ENCODE assay signal across 19 cellular contexts in genomic region chr13:64688893-64689677, GRCh38.
DNase-seq lines count a peak whose midpoint lies in the region; ATAC-seq and TF ChIP-seq lines count a peak whose summit lies in the region.
"Had no signal": no experiment of that assay in that cellular context is flagged by ENCODE, and none has a peak within 500 bp of the region (broad histone marks: within the 10 kb centered on the region; RNA-seq: fewer than 3 reads in every experiment).

No MANE protein-coding gene starts in this region.

- POLR2A ChIA-PET in AG04450 (lab: Yijun Ruan, JAX) = interaction anchor here (0.7 kb wide), 2 partner anchors 35 to 69 kb away, joined by 3 to 5 read pairs; no protein-coding TSS in a partner anchor

- TF ChIP-seq CTCF in AG04450 (IDR thresholded peaks at IDR 0.05; ENCODE audit: low read depth, low read length) (no peak), foreskin fibroblast (IDR thresholded peaks at IDR 0.05; ENCODE audit: low read depth, low read length) (no peak)

- H3K4me3 ChIP-seq in AG04450 (ENCODE audit: low read depth, low read length) = no peak overlapping the region
- no peak overlapping the region for H3K4me3 ChIP-seq in adipocyte (ENCODE audit: low read length)
- H3K4me3 ChIP-seq in foreskin fibroblast (ENCODE audit: low read depth in 1 of 2, low read length in 2 of 2) = no peak overlapping the region
- H3K4me3 ChIP-seq: dorsolateral prefrontal cortex, esophagus squamous epithelium, GM23338, upper lobe of right lung had no signal

- H3K9me3 ChIP-seq in AG04450 (ENCODE audit: control insufficient read depth, insufficient read depth, low read length) (no peaks in the 10 kb centered on the region), adipocyte (ENCODE audit: control insufficient read depth, low read length) (no peaks in the 10 kb centered on the region)
- H3K9me3 ChIP-seq: upper lobe of right lung had no signal

- intact Hi-C loops in Right ventricle myocardium superior (cut with DNase I) = no loop called here

- no peak overlapping the region for H3K9ac ChIP-seq in adipocyte (ENCODE audit: low read length)

- peak overlapping the region; percentile 88 for H3K27ac ChIP-seq in AG04450 (ENCODE audit: low read depth, low read length)
- H3K27ac ChIP-seq: dorsolateral prefrontal cortex, esophagus squamous epithelium, upper lobe of right lung had no signal

- H3K27me3 ChIP-seq in AG04450 (ENCODE audit: control insufficient read depth, insufficient read depth, low read length) (no peaks in the 10 kb centered on the region), adipocyte (replicated peaks; ENCODE audit: control insufficient read depth, insufficient read depth, low read length) (no peaks in the 10 kb centered on the region)
- H3K27me3 ChIP-seq: esophagus squamous epithelium, upper lobe of right lung had no signal

- CTCF ChIA-PET in AG04450 (lab: Charles Lee) = interaction anchor here (1.0 kb wide), 1 partner anchor 949 kb away, joined by 3 read pairs; no protein-coding TSS in a partner anchor

- ATAC-seq in Right ventricle myocardium superior (ENCODE audit: poor library complexity) = no peak
- ATAC-seq: GM23338, upper lobe of right lung had no signal

- H3K4me1 ChIP-seq in adipocyte (ENCODE audit: control insufficient read depth, insufficient read depth, low read length) = no peaks in the 10 kb centered on the region
- H3K4me1 ChIP-seq: esophagus squamous epithelium, upper lobe of right lung had no signal

- peak; percentile 36 for DNase-seq in AG04450 (ENCODE audit: low read depth, low spot score)
- DNase-seq in HS-5 (ENCODE audit: low read depth) = peak; percentile 56
- peak; percentile 47 for DNase-seq in adipocyte (ENCODE audit: low read depth)
- DNase-seq in foreskin fibroblast = peak; percentile 45 to 52
- DNase-seq in stimulated activated CD4-positive, alpha-beta T cell treated with anti-CD3 and anti-CD28 coated beads, Interleukin-4, amount 100 ng/mL, for 24 hours = no peak
- DNase-seq in stimulated activated CD4-positive, alpha-beta T cell treated with anti-CD3 and anti-CD28 coated beads, Interleukin-12 subunit alpha, Interleukin-12 subunit beta, amount 100 ng/mL, for 4 hours = no peak
- DNase-seq in epidermal melanocyte (ENCODE audit: insufficient read length, low spot score) = no peak
- DNase-seq in Right ventricle myocardium superior = no peak
- DNase-seq: ACHN; activated CD4-positive, alpha-beta T cell treated with anti-CD3 and anti-CD28 coated beads, Interleukin-2, amount 10 ng/mL, durations not matched to agents 24 days and 14 days; activated gamma-delta T cell treated with Interleukin-2 at 50 U/mL for 16 hours; dorsolateral prefrontal cortex; esophagus squamous epithelium; hypothalamus; KG1; NCI-H1092; NCI-H526; upper lobe of right lung had no signal

- H3K36me3 ChIP-seq in adipocyte (ENCODE audit: control insufficient read depth, insufficient read depth, low read length, severe bottlenecking) = no peaks in the 10 kb centered on the region
- H3K36me3 ChIP-seq: esophagus squamous epithelium, upper lobe of right lung had no signal

Comparison
In these comparisons a context has a peak if more than half of its experiments do, and no peak if none do; other contexts are left out.
1. DNase-seq: peak in AG04450 (single experiment), HS-5 (single experiment), adipocyte (single experiment) and foreskin fibroblast (2 of 2); none in stimulated activated CD4-positive, alpha-beta T cell treated with anti-CD3 and anti-CD28 coated beads, Interleukin-4, amount 100 ng/mL, for 24 hours (single experiment), stimulated activated CD4-positive, alpha-beta T cell treated with anti-CD3 and anti-CD28 coated beads, Interleukin-12 subunit alpha, Interleukin-12 subunit beta, amount 100 ng/mL, for 4 hours (single experiment), epidermal melanocyte (single experiment) and Right ventricle myocardium superior (single experiment).